Comparison of ENCODE assay signal across 8 cellular contexts in genomic region chr10:37754538-37755323, GRCh38.
DNase-seq lines count a peak whose midpoint lies in the region; ATAC-seq and TF ChIP-seq lines count a peak whose summit lies in the region.

No MANE protein-coding gene starts in this region.

- CTCF ChIA-PET in RWPE1 (lab: Yijun Ruan, JAX), result interaction anchor here (1.3 kb wide), 1 partner anchor 250 kb away, joined by 3 read pairs; no protein-coding TSS in a partner anchor

- ATAC-seq in HG02852 (IDR thresholded peaks at IDR 0.05; ENCODE audit: unreplicated experiment) (peak; percentile 65), HG03097 (IDR thresholded peaks at IDR 0.05; ENCODE audit: low FRiP score, unreplicated experiment) (no peak)
- no peak for ATAC-seq in activated CD4-positive, CD25-positive, alpha-beta regulatory T cell treated with anti-CD3 and anti-CD28 coated beads, Interleukin-2, amount 50 U/mL, for 24 hours

- POLR2A ChIA-PET in RWPE1 (lab: Yijun Ruan, JAX; ENCODE audit: low non-redundant PET), result no interaction called here

- peak; percentile 62 for TF ChIP-seq CTCF in RWPE1 (conservative IDR thresholded peaks at IDR 0.05; ENCODE audit: low read depth)

- H3K27ac ChIP-seq in RWPE1, result no peak overlapping the region

- DNase-seq in ELR (ENCODE audit: low read depth) (peak; percentile 2), RWPE1 (ENCODE audit: low spot score) (peak; percentile 13), iris pigment epithelial cell (ENCODE audit: low read depth) (peak; percentile 9), GM19240 (ENCODE audit: insufficient read length, low spot score) (no peak), NCI-H1417 treated with DMSO at 0.1 percent for 48 hours (lab: John Stamatoyannopoulos, UW) (no peak)

Comparison
In these comparisons a context has a peak if more than half of its experiments do, and no peak if none do; other contexts are left out.
1. DNase-seq: peak in ELR (single experiment), RWPE1 (single experiment) and iris pigment epithelial cell (single experiment); none in GM19240 (single experiment) and NCI-H1417 treated with DMSO at 0.1 percent for 48 hours (single experiment).